In the genomic region with DNA sequence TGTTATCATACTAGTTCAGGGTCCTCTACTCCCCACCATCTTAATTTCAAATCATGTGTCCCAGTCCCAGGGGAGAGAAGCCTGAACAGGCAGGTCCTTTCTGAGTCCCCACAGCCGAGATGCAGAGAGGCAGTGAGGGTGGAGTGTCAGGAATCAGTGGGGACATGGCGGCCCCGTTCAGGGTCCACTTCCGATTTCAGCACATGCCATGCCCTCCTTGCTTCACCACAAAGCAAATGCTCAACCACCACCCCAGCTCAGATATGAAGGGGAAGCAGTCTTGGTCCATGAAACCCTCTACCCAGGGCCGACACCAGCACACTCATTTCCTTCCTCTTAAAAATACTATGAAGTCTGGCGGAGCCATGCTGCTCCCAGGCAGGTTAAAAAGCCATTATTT, we compare ENCODE assay signal across 11 cellular contexts. TPM values are rescaled to one million over a fixed set of nuclear protein-coding genes. Genes with fewer than 3 reads are reported as not detected.
DNase-seq lines count a peak whose midpoint lies in the region; ATAC-seq, FAIRE-seq and TF ChIP-seq lines count a peak whose summit lies in the region.
"Had no signal": no experiment of that assay in that cellular context is flagged by ENCODE, and none has a peak within 500 bp of the region (broad histone marks: within the 10 kb centered on the region; RNA-seq: fewer than 3 reads in every experiment).

No MANE protein-coding gene starts in this region.

- CTCF ChIA-PET in K562 (lab: Yijun Ruan, JAX; ENCODE audit: low intra/inter-chr PET ratio), result no interaction called here
- CTCF ChIA-PET in WTC11 (lab: Charles Lee), result interaction anchor here (1.6 to 5.8 kb wide), 5 partner anchors 11 to 84 kb away, joined by 4 to 124 read pairs (median 7); a partner anchor contains a TSS

- no peaks in the 10 kb centered on the region for H3K9me3 ChIP-seq in K562 (replicated peaks; ENCODE audit: control insufficient read depth, insufficient read depth, low read depth, low read length)
- H3K9me3 ChIP-seq: SJCRH30 had no signal

- H3K27ac Mint-ChIP-seq in activated CD4-positive, alpha-beta T cell treated with anti-CD3 and anti-CD28 coated beads, Interleukin-2, amount 10 ng/mL, durations not matched to agents 24 days and 14 days, result peak overlapping the region; percentile 75
- H3K27ac Mint-ChIP-seq in WTC11, result no peak overlapping the region

- FAIRE-seq in K562 (lab: Jason Lieb, UNC), result no peak

- H3K9ac ChIP-seq in K562 (ENCODE audit: insufficient read depth in 1 of 2, low read depth in 2 of 2, low read length in 2 of 2), result 0 out of 4 replicates have a peak overlapping the region, but pooled peaks of 1 of the 2 experiments have one; percentile 45

- H3K27me3 ChIP-seq in K562 (ENCODE audit: control insufficient read depth in 2 of 2, insufficient read depth in 2 of 2, low read length in 2 of 2), result peaks cover 3 to 8% of the 10 kb centered on the region in 2 experiments; a peak in 1 of 5 replicates

- no peak for DNase-seq in activated CD4-positive, alpha-beta T cell treated with anti-CD3 and anti-CD28 coated beads, Interleukin-2, amount 10 ng/mL, durations not matched to agents 24 days and 14 days
- DNase-seq in activated CD4-positive, alpha-beta T cell treated with anti-CD3 and anti-CD28 coated beads for 4 hours, result no peak
- DNase-seq in NOMO-1 (lab: John Stamatoyannopoulos, UW; ENCODE audit: unreplicated experiment in 2 of 2) (peak; percentile 73 to 91), K562 (ENCODE audit: extremely low read depth in 1 of 4, low spot score in 3 of 4) (no peak), NCI-H69 (lab: John Stamatoyannopoulos, UW) (no peak), WTC11 (ENCODE audit: low spot score) (no peak)
- DNase-seq in stimulated activated CD4-positive, alpha-beta T cell treated with anti-CD3 and anti-CD28 coated beads, Interleukin-4, amount 100 ng/mL, for 1 hour, result no peak
- DNase-seq: activated gamma-delta T cell, NCI-H1417 treated with DMSO at 0.1 percent for 48 hours, SJCRH30 had no signal

- no peak overlapping the region for H3K4me3 ChIP-seq in K562
- no peak overlapping the region for H3K4me3 ChIP-seq in skin epidermis
- H3K4me3 ChIP-seq: SJCRH30 had no signal

- in situ Hi-C loops in K562 (cut with MboI), result loop anchor here (5.0 kb wide), 1 partner anchor 84 kb away; no protein-coding TSS in a partner anchor

- 22% methylated on average over 6 of the region's 6 CpGs for WGBS in K562 (ENCODE audit: insufficient coverage, low coverage, missing lambda C conversion rate)

- H4K20me1 ChIP-seq in K562 (replicated peaks; ENCODE audit: control insufficient read depth, insufficient read depth, low read length), result 0 out of 2 replicates have a peak, but pooled peaks cover 6% of the 10 kb centered on the region

- TF ChIP-seq POLR2A in K562 (conservative IDR thresholded peaks at IDR 0.05), result no peak

- H3K27ac ChIP-seq in K562 (ENCODE audit: extremely low read depth, low read depth, low read length) (no peak overlapping the region), skin epidermis (peak overlapping the region in 11 of 21 experiments; percentile 10 to 73 (median 46))
- H3K27ac ChIP-seq: SJCRH30 had no signal

- intact Hi-C loops in activated CD4-positive, alpha-beta T cell treated with anti-CD3 and anti-CD28 coated beads, Interleukin-2, amount 10 ng/mL, durations not matched to agents 24 days and 14 days (cut with micrococcal nuclease), result loop anchor here (5.0 kb wide), 1 partner anchor 169 kb away; no protein-coding TSS in a partner anchor
- intact Hi-C loops in K562 (cut with micrococcal nuclease), result loop anchor here (5.0 kb wide), 2 partner anchors 44 to 64 kb away; a partner anchor contains a TSS

- no peak for TF ChIP-seq EP300 in K562 (IDR thresholded peaks at IDR 0.05; ENCODE audit: low read length)

- peaks cover 39% of the 10 kb centered on the region for H3K4me1 Mint-ChIP-seq in activated CD4-positive, alpha-beta T cell treated with anti-CD3 and anti-CD28 coated beads, Interleukin-2, amount 10 ng/mL, durations not matched to agents 24 days and 14 days
- H3K4me1 Mint-ChIP-seq in WTC11, result peaks cover 66% of the 10 kb centered on the region

- ATAC-seq in K562 (no peak), WTC11 (no peak)

- H3K79me2 ChIP-seq in K562 (ENCODE audit: control insufficient read depth, insufficient read depth, low read length), result no peaks in the 10 kb centered on the region

- H2AFZ ChIP-seq in K562 (ENCODE audit: low read depth, low read length), result peak overlapping the region; percentile 60; the same call in 1 of the 2 replicates

- no peaks in the 10 kb centered on the region for H3K9me1 ChIP-seq in K562 (ENCODE audit: control insufficient read depth, insufficient read depth, low read length)

- H3K36me3 Mint-ChIP-seq in activated CD4-positive, alpha-beta T cell treated with anti-CD3 and anti-CD28 coated beads, Interleukin-2, amount 10 ng/mL, durations not matched to agents 24 days and 14 days (ENCODE audit: low read depth), result no peaks in the 10 kb centered on the region
- H3K36me3 Mint-ChIP-seq in WTC11, result no peaks in the 10 kb centered on the region

- H3K4me3 Mint-ChIP-seq in activated CD4-positive, alpha-beta T cell treated with anti-CD3 and anti-CD28 coated beads, Interleukin-2, amount 10 ng/mL, durations not matched to agents 24 days and 14 days, result no peak overlapping the region
- H3K4me3 Mint-ChIP-seq in WTC11, result no peak overlapping the region

- POLR2A ChIA-PET in K562 (lab: Yijun Ruan, JAX), result interaction anchor here (0.7 to 1.1 kb wide), 6 partner anchors 8 to 133 kb away, joined by 3 to 5 read pairs (median 4); no protein-coding TSS in a partner anchor
- POLR2A ChIA-PET in WTC11 (lab: Charles Lee), result interaction anchor here (2.7 kb wide), 1 partner anchor 65 kb away, joined by 9 read pairs; a partner anchor contains a TSS

- H3K27me3 Mint-ChIP-seq in activated CD4-positive, alpha-beta T cell treated with anti-CD3 and anti-CD28 coated beads, Interleukin-2, amount 10 ng/mL, durations not matched to agents 24 days and 14 days, result no peaks in the 10 kb centered on the region
- no peaks in the 10 kb centered on the region; the same call in 1 of the 2 replicates for H3K27me3 Mint-ChIP-seq in WTC11 (ENCODE audit: low read depth)

- TF ChIP-seq RAD21 in K562 (CRISPR knock-in tag; conservative IDR thresholded peaks at IDR 0.05 in 1 of 2, IDR thresholded peaks at IDR 0.05 in 1 of 2), result no peak

- no peaks in the 10 kb centered on the region for H3K9me3 Mint-ChIP-seq in activated CD4-positive, alpha-beta T cell treated with anti-CD3 and anti-CD28 coated beads, Interleukin-2, amount 10 ng/mL, durations not matched to agents 24 days and 14 days
- no peaks in the 10 kb centered on the region for H3K9me3 Mint-ChIP-seq in WTC11

- H3K36me3 ChIP-seq in K562 (ENCODE audit: control insufficient read depth, insufficient read depth, low read length), result no peaks in the 10 kb centered on the region
- H3K36me3 ChIP-seq: SJCRH30 had no signal

- no peak overlapping the region for H3K4me2 ChIP-seq in K562 (ENCODE audit: insufficient read depth, low read length)

- BruUV-seq in K562 (replicated peaks; lab: Mats Ljungman, UMichigan), result no TSS peak

- no peak for TF ChIP-seq CTCF in K562 (IDR thresholded peaks at IDR 0.05 in 2 of 3, conservative IDR thresholded peaks at IDR 0.05 in 1 of 3; ENCODE audit: insufficient read depth in 2 of 3, low read depth in 1 of 3, low read length in 3 of 3)
- no peak for TF ChIP-seq CTCF in WTC11 (IDR thresholded peaks at IDR 0.05)

- peaks cover 5 to 10% of the 10 kb centered on the region in 2 experiments; a peak in 4 of 5 replicates for H3K4me1 ChIP-seq in K562 (replicated peaks in 1 of 2; ENCODE audit: control insufficient read depth in 2 of 2, insufficient read depth in 2 of 2, low read length in 2 of 2)

RNA-seq across cellular contexts. Expression of a gene that starts 5.1 kb away (rescaled TPM):
- 12.1 and 12.7 TPM in 2 replicates for total RNA-seq in activated CD4-positive, alpha-beta T cell treated with anti-CD3 and anti-CD28 coated beads, Interleukin-2, amount 10 ng/mL, durations not matched to agents 24 days and 14 days
- total RNA-seq in K562 (2011; cell fraction: chromatin; rRNA removed; ENCODE audit: low replicate concordance), result 2.6 and 4.3 TPM in 2 replicates
- total RNA-seq in K562 (2011; cell fraction: nucleolus; rRNA removed), result 3.5 and 4.1 TPM in 2 replicates
- 3.1 and 4.4 TPM in 2 replicates for total RNA-seq in K562 (2011; cell fraction: nucleoplasm; rRNA removed)
- total RNA-seq in K562 (2014; rRNA removed) (0.45 and 0.49 TPM in 2 replicates), K562 (2014; rRNA removed; fragmentation: Illumina TruSeq; extraction: Trizol) (0.38 and 0.40 TPM in 2 replicates), K562 (2015; rRNA removed; fragmentation: Illumina TruSeq; extraction: Trizol) (0.40 and 0.72 TPM in 2 replicates), K562 (2021) (1.4 and 1.9 TPM in 2 replicates), WTC11 (2021) (6.9 to 12.4 TPM (median 8.7 TPM) in 3 replicates)
- polyA plus RNA-seq in K562 (2011; rRNA removed) (1.7 and 3.2 TPM in 2 replicates), K562 (2014; fragmentation: Illumina TruSeq; extraction: Trizol) (0.79 and 1.1 TPM in 2 replicates), K562 (2014; fragmentation: Nextera tagmentation; extraction: Ambion mirVana) (under 1 TPM; 0.04 to 0.06 TPM), K562 (2014; rRNA removed) (1.0 and 1.5 TPM in 2 replicates)
- 2.0 and 2.8 TPM in 2 replicates for polyA plus RNA-seq in K562 (2011; cell fraction: cytosol; rRNA removed)
- polyA plus RNA-seq in K562 (2011; cell fraction: nucleus; rRNA removed), result 15.5 and 18.8 TPM in 2 replicates
- polyA plus RNA-seq in K562 (2012), result 0.77 and 2.6 TPM in 2 replicates
- 0.53 and 0.96 TPM in 2 replicates for polyA minus RNA-seq in K562 (2011; rRNA and poly(A)+ RNA removed)
- 1.7 and 2.1 TPM in 2 replicates for polyA minus RNA-seq in K562 (2011; cell fraction: cytosol; rRNA and poly(A)+ RNA removed)
- 1.3 and 2.0 TPM in 2 replicates for polyA minus RNA-seq in K562 (2011; cell fraction: nucleus; rRNA and poly(A)+ RNA removed)

RNA-seq across cellular contexts. Expression of a gene that starts 33.7 kb away (rescaled TPM):
- total RNA-seq in activated CD4-positive, alpha-beta T cell treated with anti-CD3 and anti-CD28 coated beads, Interleukin-2, amount 10 ng/mL, durations not matched to agents 24 days and 14 days, result 105 and 110 TPM in 2 replicates
- 84.8 and 209 TPM in 2 replicates for total RNA-seq in K562 (2011; cell fraction: chromatin; rRNA removed; ENCODE audit: low replicate concordance)
- 154 and 172 TPM in 2 replicates for total RNA-seq in K562 (2011; cell fraction: nucleolus; rRNA removed)
- 95.4 and 117 TPM in 2 replicates for total RNA-seq in K562 (2011; cell fraction: nucleoplasm; rRNA removed)
- total RNA-seq in K562 (2014; rRNA removed), result 250 and 267 TPM in 2 replicates
- 41.3 and 44.0 TPM in 2 replicates for total RNA-seq in K562 (2014; rRNA removed; fragmentation: Illumina TruSeq; extraction: Trizol)
- total RNA-seq in K562 (2015; rRNA removed; fragmentation: Illumina TruSeq; extraction: Trizol), result 89.1 and 97.7 TPM in 2 replicates
- total RNA-seq in K562 (2021), result 347 and 354 TPM in 2 replicates
- 88.2 and 129 TPM in 2 replicates for polyA plus RNA-seq in K562 (2011; rRNA removed)
- polyA plus RNA-seq in K562 (2011; cell fraction: cytosol; rRNA removed), result 116 and 274 TPM in 2 replicates
- polyA plus RNA-seq in K562 (2011; cell fraction: nucleus; rRNA removed), result 154 and 164 TPM in 2 replicates
- 193 TPM in 2 replicates for polyA plus RNA-seq in K562 (2012)
- polyA plus RNA-seq in K562 (2014; fragmentation: Illumina TruSeq; extraction: Trizol), result 77.1 and 104 TPM in 2 replicates
- 1 to 10 TPM in 1 of 2 experiments, under 1 TPM in 1; 1.00 to 4.5 TPM for polyA plus RNA-seq in K562 (2014; fragmentation: Nextera tagmentation; extraction: Ambion mirVana)
- 123 and 166 TPM in 2 replicates for polyA plus RNA-seq in K562 (2014; rRNA removed)
- polyA minus RNA-seq in K562 (2011; rRNA and poly(A)+ RNA removed), result 104 and 109 TPM in 2 replicates
- polyA minus RNA-seq in K562 (2011; cell fraction: cytosol; rRNA and poly(A)+ RNA removed), result 151 and 176 TPM in 2 replicates
- polyA minus RNA-seq in K562 (2011; cell fraction: nucleus; rRNA and poly(A)+ RNA removed), result 47.4 and 69.6 TPM in 2 replicates
- total RNA-seq in WTC11 (2021), result 40.7 to 68.8 TPM (median 46.2 TPM) in 3 replicates

RNA-seq across cellular contexts. Expression of a gene that starts 45.7 kb away (rescaled TPM):
- total RNA-seq in activated CD4-positive, alpha-beta T cell treated with anti-CD3 and anti-CD28 coated beads, Interleukin-2, amount 10 ng/mL, durations not matched to agents 24 days and 14 days, result 61.0 and 67.9 TPM in 2 replicates
- total RNA-seq in K562 (2011; cell fraction: chromatin; rRNA removed; ENCODE audit: low replicate concordance), result 27.5 and 49.0 TPM in 2 replicates
- total RNA-seq in K562 (2011; cell fraction: nucleolus; rRNA removed), result 26.7 and 31.0 TPM in 2 replicates
- 35.9 and 47.6 TPM in 2 replicates for total RNA-seq in K562 (2011; cell fraction: nucleoplasm; rRNA removed)
- total RNA-seq in K562 (2014; rRNA removed), result 9.0 and 13.9 TPM in 2 replicates
- 11.9 and 12.2 TPM in 2 replicates for total RNA-seq in K562 (2014; rRNA removed; fragmentation: Illumina TruSeq; extraction: Trizol)
- 12.2 and 12.5 TPM in 2 replicates for total RNA-seq in K562 (2015; rRNA removed; fragmentation: Illumina TruSeq; extraction: Trizol)
- 12.7 and 16.2 TPM in 2 replicates for total RNA-seq in K562 (2021)
- 21.8 and 27.7 TPM in 2 replicates for polyA plus RNA-seq in K562 (2011; rRNA removed)
- polyA plus RNA-seq in K562 (2011; cell fraction: cytosol; rRNA removed), result 18.8 and 22.8 TPM in 2 replicates
- 22.5 and 23.8 TPM in 2 replicates for polyA plus RNA-seq in K562 (2011; cell fraction: nucleus; rRNA removed)
- 8.6 and 12.8 TPM in 2 replicates for polyA plus RNA-seq in K562 (2012)
- 22.8 and 25.2 TPM in 2 replicates for polyA plus RNA-seq in K562 (2014; fragmentation: Illumina TruSeq; extraction: Trizol)
- 1 to 10 TPM; 4.4 to 7.5 TPM for polyA plus RNA-seq in K562 (2014; fragmentation: Nextera tagmentation; extraction: Ambion mirVana)
- 11.2 and 12.8 TPM in 2 replicates for polyA plus RNA-seq in K562 (2014; rRNA removed)
- 22.9 and 29.2 TPM in 2 replicates for polyA minus RNA-seq in K562 (2011; rRNA and poly(A)+ RNA removed)
- 9.1 and 11.3 TPM in 2 replicates for polyA minus RNA-seq in K562 (2011; cell fraction: cytosol; rRNA and poly(A)+ RNA removed)
- 7.4 and 9.0 TPM in 2 replicates for polyA minus RNA-seq in K562 (2011; cell fraction: nucleus; rRNA and poly(A)+ RNA removed)
- total RNA-seq in WTC11 (2021), result 17.9 to 29.1 TPM (median 19.7 TPM) in 3 replicates

Comparison
In these comparisons a context has a peak if more than half of its experiments do, and no peak if none do; other contexts are left out.
1. DNase-seq: peak in NOMO-1 (2 of 2); none in activated CD4-positive, alpha-beta T cell treated with anti-CD3 and anti-CD28 coated beads, Interleukin-2, amount 10 ng/mL, durations not matched to agents 24 days and 14 days (single experiment), activated CD4-positive, alpha-beta T cell treated with anti-CD3 and anti-CD28 coated beads for 4 hours (0 of 2), K562 (0 of 4), NCI-H69 (single experiment), stimulated activated CD4-positive, alpha-beta T cell treated with anti-CD3 and anti-CD28 coated beads, Interleukin-4, amount 100 ng/mL, for 1 hour (single experiment) and WTC11 (single experiment).